In genomic region chr6:81934936-81935335, GRCh38 we compare ENCODE assay signal across 13 cellular contexts.
DNase-seq lines count a peak whose midpoint lies in the region; FAIRE-seq and TF ChIP-seq lines count a peak whose summit lies in the region.
"Had no signal": no experiment of that assay in that cellular context is flagged by ENCODE, and none has a peak within 500 bp of the region (broad histone marks: within the 10 kb centered on the region; RNA-seq: fewer than 3 reads in every experiment).

No MANE protein-coding gene starts in this region.

- H3K4me3 ChIP-seq in fibroblast of mammary gland (ENCODE audit: control insufficient read depth, low read depth, low read length): no peak overlapping the region
- H3K4me3 ChIP-seq: BLaER1 treated with 17β-estradiol and CSF1 and Interleukin-3, amounts not matched to agents 10 nM and 100 nM; GM12878; GM23248 had no signal

- TF ChIP-seq CTCF in fibroblast of mammary gland (conservative IDR thresholded peaks at IDR 0.05; ENCODE audit: control insufficient read depth, insufficient read depth, low read depth, low read length) (no peak), type B pancreatic cell (conservative IDR thresholded peaks at IDR 0.05) (no peak)

- H3K4me1 Mint-ChIP-seq in type B pancreatic cell (ENCODE audit: unreplicated experiment): peaks cover 29% of the 10 kb centered on the region
- H3K4me1 Mint-ChIP-seq: CD4-positive, CD25-positive, alpha-beta regulatory T cell had no signal

- no peak for TF ChIP-seq POLR2A in GM12892 (IDR thresholded peaks at IDR 0.05; ENCODE audit: low read depth, low read length)

- FAIRE-seq in GM12892 (lab: Jason Lieb, UNC): no peak
- FAIRE-seq: GM12878, H54 had no signal

- no peaks in the 10 kb centered on the region for H3K27me3 Mint-ChIP-seq in type B pancreatic cell
- H3K27me3 Mint-ChIP-seq: CD4-positive, CD25-positive, alpha-beta regulatory T cell had no signal

- no peaks in the 10 kb centered on the region for H3K36me3 Mint-ChIP-seq in type B pancreatic cell
- H3K36me3 Mint-ChIP-seq: CD4-positive, CD25-positive, alpha-beta regulatory T cell had no signal

- H3K9me3 Mint-ChIP-seq in type B pancreatic cell: peaks cover 4% of the 10 kb centered on the region

- DNase-seq in M059J (ENCODE audit: low read depth): peak; percentile 41
- peak; percentile 58 for DNase-seq in cerebellum (ENCODE audit: low spot score)
- peak; percentile 16 for DNase-seq in fibroblast of mammary gland (ENCODE audit: low read depth)
- no peak for DNase-seq in type B pancreatic cell (ENCODE audit: extremely low spot score, unreplicated experiment)
- no peak for DNase-seq in GM12892 (ENCODE audit: insufficient read length)
- no peak for DNase-seq in NCI-H2227 (lab: John Stamatoyannopoulos, UW; ENCODE audit: unreplicated experiment)
- DNase-seq in SHP77 treated with DMSO at 0.1 percent for 48 hours (lab: John Stamatoyannopoulos, UW): no peak
- DNase-seq: ACHN; CD4-positive, CD25-positive, alpha-beta regulatory T cell; GM23248 had no signal

- H3K4me3 Mint-ChIP-seq in type B pancreatic cell: no peak overlapping the region

- peak overlapping the region; percentile 15 for H3K27ac Mint-ChIP-seq in type B pancreatic cell
- H3K27ac Mint-ChIP-seq: CD4-positive, CD25-positive, alpha-beta regulatory T cell had no signal

Comparison
In these comparisons a context has a peak if more than half of its experiments do, and no peak if none do; other contexts are left out.
1. DNase-seq: peak in M059J (single experiment), cerebellum (single experiment) and fibroblast of mammary gland (single experiment); none in type B pancreatic cell (single experiment), GM12892 (single experiment), NCI-H2227 (single experiment) and SHP77 treated with DMSO at 0.1 percent for 48 hours (single experiment).